18 cellular contexts compared by ENCODE assay signal in genomic region chr3:183984337-183984736, GRCh38. TPM values are rescaled to one million over a fixed set of nuclear protein-coding genes. Genes with fewer than 3 reads are reported as not detected.
A peak's percentile ranks its signal among the peaks of the same experiment; 100 is the strongest.
DNase-seq lines count a peak whose midpoint lies in the region; ATAC-seq and TF ChIP-seq lines count a peak whose summit lies in the region.
"Had no signal": no experiment of that assay in that cellular context is flagged by ENCODE, and none has a peak within 500 bp of the region (broad histone marks: within the 10 kb centered on the region; RNA-seq: fewer than 3 reads in every experiment).

No MANE protein-coding gene starts in this region.

- no peak for TF ChIP-seq CTCF in fibroblast of villous mesenchyme (IDR thresholded peaks at IDR 0.05; ENCODE audit: insufficient read depth, low read depth, low read length)

- ATAC-seq in SK-N-SH treated with all-trans-retinoic acid at 6 μM for 48 hours (peak; percentile 81), GM19397 (IDR thresholded peaks at IDR 0.05; ENCODE audit: unreplicated experiment) (no peak), GM21717 (IDR thresholded peaks at IDR 0.05; ENCODE audit: unreplicated experiment) (no peak), HG03045 (IDR thresholded peaks at IDR 0.05; ENCODE audit: unreplicated experiment) (no peak)
- ATAC-seq in stimulated activated naive B cell treated with anti-CD40 and anti-IgM and Interleukin-4, amounts not matched to agents 10 μg/mL and 1 μg/mL and 100 μg/mL, for 72 hours (replicated peaks) = no peak

- H3K27me3 ChIP-seq in H7 (ENCODE audit: control insufficient read depth, insufficient read depth, low read length) = no peaks in the 10 kb centered on the region
- H3K27me3 ChIP-seq: MG63 had no signal

- peak overlapping the region; percentile 31 for H3K27ac Mint-ChIP-seq in stimulated activated naive B cell treated with anti-CD40 and anti-IgM and Interleukin-4, amounts not matched to agents 10 μg/mL and 1 μg/mL and 100 μg/mL, for 72 hours

- DNase-seq in EH (ENCODE audit: low read depth) (peak; percentile 24), fibroblast of villous mesenchyme (ENCODE audit: low read depth) (peak; percentile 25), H7 (no peak)
- no peak for DNase-seq in stimulated activated naive B cell treated with anti-CD40 and anti-IgM and Interleukin-4, amounts not matched to agents 10 μg/mL and 1 μg/mL and 100 μg/mL, for 72 hours
- DNase-seq: Calu3, KG1, MG63, NCI-H1092 treated with DMSO at 0.1 percent for 48 hours, NCI-H1694, NCI-H2107, NCI-H748 treated with DMSO at 0.1 percent for 48 hours, SHP77 had no signal

- H3K36me3 ChIP-seq in H7 (replicated peaks; ENCODE audit: control insufficient read depth, insufficient read depth, low read length) = peaks cover 9% of the 10 kb centered on the region

- H3K4me1 Mint-ChIP-seq in stimulated activated naive B cell treated with anti-CD40 and anti-IgM and Interleukin-4, amounts not matched to agents 10 μg/mL and 1 μg/mL and 100 μg/mL, for 72 hours = peaks cover 0 to 3% of the 10 kb centered on the region in 2 donors
- H3K4me1 Mint-ChIP-seq: CD14-positive monocyte had no signal

- H3K27me3 Mint-ChIP-seq in stimulated activated naive B cell treated with anti-CD40 and anti-IgM and Interleukin-4, amounts not matched to agents 10 μg/mL and 1 μg/mL and 100 μg/mL, for 72 hours = no peaks in the 10 kb centered on the region

- peaks cover 27 to 52% of the 10 kb centered on the region in 2 donors for H3K36me3 Mint-ChIP-seq in stimulated activated naive B cell treated with anti-CD40 and anti-IgM and Interleukin-4, amounts not matched to agents 10 μg/mL and 1 μg/mL and 100 μg/mL, for 72 hours

- no peak overlapping the region for H3K4me3 ChIP-seq in fibroblast of villous mesenchyme (ENCODE audit: low read depth, low read length)
- no peak overlapping the region for H3K4me3 ChIP-seq in H7 (ENCODE audit: insufficient read depth, low read depth, low read length)
- H3K4me3 ChIP-seq: MG63 had no signal

- no peak overlapping the region for H3K4me3 Mint-ChIP-seq in stimulated activated naive B cell treated with anti-CD40 and anti-IgM and Interleukin-4, amounts not matched to agents 10 μg/mL and 1 μg/mL and 100 μg/mL, for 72 hours
- H3K4me3 Mint-ChIP-seq: CD14-positive monocyte had no signal

- H3K9me3 Mint-ChIP-seq in stimulated activated naive B cell treated with anti-CD40 and anti-IgM and Interleukin-4, amounts not matched to agents 10 μg/mL and 1 μg/mL and 100 μg/mL, for 72 hours = no peaks in the 10 kb centered on the region
- H3K9me3 Mint-ChIP-seq: CD14-positive monocyte had no signal

TF ChIP-seq in SK-N-SH treated with all-trans-retinoic acid at 6 μM for 48 hours, 23 proteins besides CTCF, POLR2A, EP300 and RAD21:
- TF ChIP-seq ESRRG (CRISPR knock-in tag; IDR thresholded peaks at IDR 0.05) (no peak), TOX (CRISPR knock-in tag; IDR thresholded peaks at IDR 0.05; ENCODE audit: borderline replicate concordance) (no peak), CSRNP3 (CRISPR knock-in tag; IDR thresholded peaks at IDR 0.05) (no peak), ZNF8 (CRISPR knock-in tag; IDR thresholded peaks at IDR 0.05) (no peak), ARNTL (CRISPR knock-in tag; IDR thresholded peaks at IDR 0.05; ENCODE audit: borderline replicate concordance, low read depth) (no peak), ZFP30 (CRISPR knock-in tag; IDR thresholded peaks at IDR 0.05) (no peak), TCF4 (CRISPR knock-in tag; IDR thresholded peaks at IDR 0.05; ENCODE audit: borderline replicate concordance) (peak; percentile 64; the same call in 1 of the 2 replicates), TSHZ2 (CRISPR knock-in tag; IDR thresholded peaks at IDR 0.05) (0 out of 2 replicates have a peak, but pooled peaks have one; percentile 17), POU6F1 (CRISPR knock-in tag; IDR thresholded peaks at IDR 0.05; ENCODE audit: borderline replicate concordance, low read depth) (no peak), RARB (CRISPR knock-in tag; IDR thresholded peaks at IDR 0.05) (no peak)

RNA-seq across cellular contexts. Expression of gene ABCC5, which starts 33.3 kb away (rescaled TPM):
- total RNA-seq in fibroblast of villous mesenchyme = 13.2 and 23.3 TPM in 2 replicates
- total RNA-seq in H7 (2014; rRNA removed; shearing (Covaris generic)) = 15.7 and 17.9 TPM in 2 replicates

RNA-seq across cellular contexts. Expression of gene HTR3D, which starts 47.2 kb away (rescaled TPM):
- total RNA-seq in fibroblast of villous mesenchyme = not detected in 2 replicates
- not detected in 2 replicates for total RNA-seq in H7 (2014; rRNA removed; shearing (Covaris generic))
- total RNA-seq: Calu3, G401 had no signal

Comparison
In these comparisons a context has a peak if more than half of its experiments do, and no peak if none do; other contexts are left out.
1. DNase-seq: peak in EH (single experiment) and fibroblast of villous mesenchyme (single experiment); none in stimulated activated naive B cell treated with anti-CD40 and anti-IgM and Interleukin-4, amounts not matched to agents 10 μg/mL and 1 μg/mL and 100 μg/mL, for 72 hours (single experiment) and H7 (single experiment).